In the genomic region with DNA sequence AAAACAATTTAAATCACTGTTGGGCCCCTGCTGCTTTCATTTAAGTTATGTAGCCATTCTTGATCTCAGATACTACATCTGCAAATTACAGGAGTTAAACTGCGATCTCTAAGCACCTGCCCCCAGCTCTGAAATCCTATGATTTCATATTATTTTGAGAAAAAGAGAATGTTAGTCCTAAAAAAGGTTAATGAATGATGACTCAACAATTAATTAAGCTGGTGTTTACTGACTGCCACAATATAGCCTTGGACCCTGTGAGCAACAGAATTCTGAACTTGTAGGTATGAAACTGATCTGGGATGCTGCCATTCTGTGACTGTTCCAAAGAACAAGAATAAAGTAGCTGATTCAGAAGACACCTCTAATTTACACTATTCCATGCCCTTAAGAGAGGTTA, we compare ENCODE assay signal across 31 cellular contexts.
"Had no signal": no experiment of that assay in that cellular context is flagged by ENCODE, and none has a peak within 500 bp of the region (broad histone marks: within the 10 kb centered on the region; RNA-seq: fewer than 3 reads in every experiment).

No MANE protein-coding gene starts in this region.

- H3K27me3 Mint-ChIP-seq: stimulated activated memory B cell treated with anti-CD40 and anti-IgM and Interleukin-4, amounts not matched to agents 10 μg/mL and 1 μg/mL and 100 μg/mL, for 72 hours; stimulated activated naive CD8-positive, alpha-beta T cell treated with anti-CD3 and anti-CD28 coated beads, Interleukin-15, amount 100 ng/mL, for 72 hours had no signal

- H3K4me2 ChIP-seq: neural progenitor cell, smooth muscle cell had no signal

- H3K4me1 ChIP-seq: neural progenitor cell, parathyroid adenoma, psoas muscle, spleen, testis, upper lobe of left lung, vagina had no signal

- ATAC-seq: naive thymus-derived CD4-positive, alpha-beta T cell; natural killer cell; psoas muscle; sciatic nerve; stimulated activated memory B cell treated with anti-CD40 and anti-IgM and Interleukin-4, amounts not matched to agents 10 μg/mL and 1 μg/mL and 100 μg/mL, for 72 hours; stimulated activated naive CD8-positive, alpha-beta T cell treated with anti-CD3 and anti-CD28 coated beads, Interleukin-15, amount 100 ng/mL, for 72 hours; stimulated activated naive CD8-positive, alpha-beta T cell treated with anti-CD3 and anti-CD28 coated beads, Interleukin-15, Interleukin-2, amounts not matched to agents 100 U/mL and 50 U/mL, for 24 hours had no signal

- H3K4me3 Mint-ChIP-seq: naive thymus-derived CD4-positive, alpha-beta T cell; natural killer cell; nephron; neural progenitor cell; stimulated activated memory B cell treated with anti-CD40 and anti-IgM and Interleukin-4, amounts not matched to agents 10 μg/mL and 1 μg/mL and 100 μg/mL, for 72 hours; stimulated activated naive CD8-positive, alpha-beta T cell treated with anti-CD3 and anti-CD28 coated beads, Interleukin-15, amount 100 ng/mL, for 72 hours had no signal

- FAIRE-seq: urothelium cell line had no signal

- H2AFZ ChIP-seq: neural progenitor cell, parathyroid adenoma had no signal

- H3K36me3 Mint-ChIP-seq: naive thymus-derived CD4-positive, alpha-beta T cell; neural progenitor cell; stimulated activated memory B cell treated with anti-CD40 and anti-IgM and Interleukin-4, amounts not matched to agents 10 μg/mL and 1 μg/mL and 100 μg/mL, for 72 hours had no signal

- H3K9me3 ChIP-seq: ovary, psoas muscle, spleen, suprapubic skin, testis, upper lobe of left lung, vagina had no signal

- H3K9ac ChIP-seq: neural progenitor cell, parathyroid adenoma had no signal

- DNase-seq: naive thymus-derived CD4-positive, alpha-beta T cell; natural killer cell; occipital lobe; ovary; posterior cingulate gyrus; psoas muscle; right cardiac atrium; spleen; stimulated activated CD4-positive, alpha-beta T cell treated with anti-CD3 and anti-CD28 coated beads, Interleukin-12 subunit alpha, Interleukin-12 subunit beta, amount 100 ng/mL, for 4 hours; stimulated activated CD4-positive, alpha-beta T cell treated with anti-CD3 and anti-CD28 coated beads, Interleukin-1b, Interleukin-23, amount 100 ng/mL, for 48 hours; stimulated activated CD4-positive, alpha-beta T cell treated with anti-CD3 and anti-CD28 coated beads, Interleukin-4, amount 100 ng/mL, for 1 hour; stimulated activated CD4-positive, alpha-beta T cell treated with anti-CD3 and anti-CD28 coated beads, Interleukin-4, amount 100 ng/mL, for 4 hours; stimulated activated CD8-positive, alpha-beta memory T cell treated with anti-CD3 and anti-CD28 coated beads, Interleukin-4, amount 100 ng/mL, for 48 hours; stimulated activated naive CD4-positive, alpha-beta T cell; stimulated activated naive CD8-positive, alpha-beta T cell treated with anti-CD3 and anti-CD28 coated beads, Interleukin-15, amount 100 ng/mL, for 72 hours; stimulated activated naive CD8-positive, alpha-beta T cell treated with anti-CD3 and anti-CD28 coated beads, Interleukin-15, Interleukin-2, amounts not matched to agents 100 U/mL and 50 U/mL, for 24 hours; substantia nigra; testis; upper lobe of left lung had no signal

- H3K27ac Mint-ChIP-seq: naive thymus-derived CD4-positive, alpha-beta T cell; natural killer cell; nephron; neural progenitor cell; progenitor cell of endocrine pancreas; stimulated activated memory B cell treated with anti-CD40 and anti-IgM and Interleukin-4, amounts not matched to agents 10 μg/mL and 1 μg/mL and 100 μg/mL, for 72 hours had no signal

- H3K9me3 Mint-ChIP-seq: nephron had no signal

- H3K79me2 ChIP-seq: parathyroid adenoma had no signal

- H3K4me1 Mint-ChIP-seq: naive thymus-derived CD4-positive, alpha-beta T cell; natural killer cell; stimulated activated memory B cell treated with anti-CD40 and anti-IgM and Interleukin-4, amounts not matched to agents 10 μg/mL and 1 μg/mL and 100 μg/mL, for 72 hours; stimulated activated naive CD8-positive, alpha-beta T cell treated with anti-CD3 and anti-CD28 coated beads, Interleukin-15, amount 100 ng/mL, for 72 hours had no signal

- H3K4me3 ChIP-seq: neural progenitor cell, ovary, psoas muscle, skin epidermis, smooth muscle cell, spleen, suprapubic skin, testis, tibial nerve, upper lobe of left lung, vagina had no signal

- H3K27me3 ChIP-seq: neural progenitor cell, ovary, spleen, suprapubic skin, testis, tibial nerve, upper lobe of left lung, vagina had no signal

- H3K27ac ChIP-seq: neural progenitor cell, ovary, parathyroid adenoma, psoas muscle, spleen, testis, upper lobe of left lung, vagina had no signal

- H3K36me3 ChIP-seq: neural progenitor cell, ovary, spleen, suprapubic skin, tibial nerve, upper lobe of left lung, vagina had no signal
